30 cellular contexts compared by ENCODE assay signal in the genomic region with DNA sequence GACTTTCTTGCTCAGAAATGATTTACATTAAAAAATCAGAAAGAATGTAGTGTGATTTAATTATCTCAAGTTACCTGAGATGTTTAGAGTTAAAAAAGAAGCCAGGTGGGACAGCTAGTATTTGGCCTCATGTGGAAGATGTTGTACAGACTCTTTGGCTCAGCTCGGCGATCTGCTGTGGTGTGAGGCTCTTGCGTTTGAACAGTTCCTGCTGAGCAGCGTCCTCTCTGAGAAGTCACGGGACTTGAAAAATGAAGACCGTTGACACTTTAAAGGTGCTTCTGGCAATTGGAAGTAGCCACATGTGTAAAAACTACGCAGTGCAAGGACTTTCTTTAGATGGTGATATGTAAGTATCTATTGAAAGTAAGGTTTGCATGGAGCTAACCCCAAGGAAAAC.
DNase-seq lines count a peak whose midpoint lies in the region; ATAC-seq and TF ChIP-seq lines count a peak whose summit lies in the region.
"Had no signal": no experiment of that assay in that cellular context is flagged by ENCODE, and none has a peak within 500 bp of the region (broad histone marks: within the 10 kb centered on the region; RNA-seq: fewer than 3 reads in every experiment).

No MANE protein-coding gene starts in this region.

- H3F3A ChIP-seq in GM23338 (replicated peaks; ENCODE audit: low read depth) (no peaks in the 10 kb centered on the region), MM.1S (ENCODE audit: insufficient read depth, low read length) (no peaks in the 10 kb centered on the region)

- H3K4me3 ChIP-seq in GM23338 (no peak overlapping the region), MM.1S (ENCODE audit: low read length) (no peak overlapping the region)
- H3K4me3 ChIP-seq: BLaER1, esophagus squamous epithelium, stomach, thyroid gland, vagina had no signal

- POLR2A ChIA-PET in activated naive CD8-positive, alpha-beta T cell treated with anti-CD3 and anti-CD28 coated beads, Interleukin-2, amount 10 ng/mL, durations not matched to agents 7 days and 5 days (lab: Charles Lee): interaction anchor here (0.8 kb wide), 2 partner anchors 22 to 48 kb away, joined by 3 to 4 read pairs; no protein-coding TSS in a partner anchor

- H3K27me3 Mint-ChIP-seq in activated naive CD4-positive, alpha-beta T cell treated with anti-CD3 and anti-CD28 coated beads for 36 hours (ENCODE audit: low read depth): no peaks in the 10 kb centered on the region
- H3K27me3 Mint-ChIP-seq in GM23338 (ENCODE audit: insufficient read depth, low read depth, poor library complexity) (no peaks in the 10 kb centered on the region), progenitor cell of endocrine pancreas (no peaks in the 10 kb centered on the region)
- no peaks in the 10 kb centered on the region for H3K27me3 Mint-ChIP-seq in activated naive CD8-positive, alpha-beta T cell treated with anti-CD3 and anti-CD28 coated beads, Interleukin-2, amount 10 ng/mL, durations not matched to agents 7 days and 5 days

- no peaks in the 10 kb centered on the region for H3K9me2 ChIP-seq in GM23338 (ENCODE audit: insufficient read depth)
- H3K9me2 ChIP-seq in MM.1S (replicated peaks; ENCODE audit: insufficient read depth, low read length): no peaks in the 10 kb centered on the region

- TF ChIP-seq CTCF in GM23338 (conservative IDR thresholded peaks at IDR 0.05; ENCODE audit: low read depth in 2 of 2) (no peak), MM.1S (IDR thresholded peaks at IDR 0.05; ENCODE audit: low read length) (no peak), progenitor cell of endocrine pancreas (IDR thresholded peaks at IDR 0.05; ENCODE audit: unreplicated experiment) (no peak)

- peak overlapping the region; percentile 44 for H3K4me3 Mint-ChIP-seq in activated naive CD4-positive, alpha-beta T cell treated with anti-CD3 and anti-CD28 coated beads for 36 hours
- H3K4me3 Mint-ChIP-seq in GM23338 (no peak overlapping the region), progenitor cell of endocrine pancreas (ENCODE audit: low read depth) (no peak overlapping the region)
- H3K4me3 Mint-ChIP-seq in activated naive CD8-positive, alpha-beta T cell treated with anti-CD3 and anti-CD28 coated beads, Interleukin-2, amount 10 ng/mL, durations not matched to agents 7 days and 5 days: peak overlapping the region; percentile 78

- H3K4me2 ChIP-seq in GM23338 (no peak overlapping the region), MM.1S (ENCODE audit: low read depth, low read length) (no peak overlapping the region)
- H3K4me2 ChIP-seq: BLaER1 had no signal

- peaks cover 46% of the 10 kb centered on the region for H3K36me3 Mint-ChIP-seq in activated naive CD4-positive, alpha-beta T cell treated with anti-CD3 and anti-CD28 coated beads for 36 hours (ENCODE audit: low read depth)
- H3K36me3 Mint-ChIP-seq in GM23338 (ENCODE audit: low read depth) (no peaks in the 10 kb centered on the region), progenitor cell of endocrine pancreas (ENCODE audit: insufficient read depth) (no peaks in the 10 kb centered on the region)
- peaks cover 21% of the 10 kb centered on the region for H3K36me3 Mint-ChIP-seq in activated naive CD8-positive, alpha-beta T cell treated with anti-CD3 and anti-CD28 coated beads, Interleukin-2, amount 10 ng/mL, durations not matched to agents 7 days and 5 days

- intact Hi-C loops in activated naive CD4-positive, alpha-beta T cell treated with anti-CD3 and anti-CD28 coated beads for 36 hours (cut with micrococcal nuclease): no loop called here

- H3K27ac ChIP-seq in GM23338 (ENCODE audit: low read depth) (0 out of 2 replicates have a peak overlapping the region, but pooled peaks have one; percentile 50), MM.1S (ENCODE audit: low read length) (no peak overlapping the region)
- H3K27ac ChIP-seq: BLaER1, brain microvascular endothelial cell, esophagus squamous epithelium, foreskin keratinocyte, parathyroid adenoma, stomach, thyroid gland, vagina, WERI-Rb-1 had no signal

- H3K27me3 ChIP-seq in GM23338 (ENCODE audit: insufficient read depth): no peaks in the 10 kb centered on the region
- no peaks in the 10 kb centered on the region for H3K27me3 ChIP-seq in MM.1S (replicated peaks; ENCODE audit: insufficient read depth, low read length)
- H3K27me3 ChIP-seq: BLaER1, brain microvascular endothelial cell, esophagus squamous epithelium, foreskin keratinocyte, stomach, thyroid gland, vagina had no signal

- H3K9me3 Mint-ChIP-seq in activated naive CD4-positive, alpha-beta T cell treated with anti-CD3 and anti-CD28 coated beads for 36 hours: no peaks in the 10 kb centered on the region
- H3K9me3 Mint-ChIP-seq in GM23338: no peaks in the 10 kb centered on the region
- H3K9me3 Mint-ChIP-seq in activated naive CD8-positive, alpha-beta T cell treated with anti-CD3 and anti-CD28 coated beads, Interleukin-2, amount 10 ng/mL, durations not matched to agents 7 days and 5 days: no peaks in the 10 kb centered on the region
- H3K9me3 Mint-ChIP-seq in progenitor cell of endocrine pancreas (ENCODE audit: low read depth): no peaks in the 10 kb centered on the region
- H3K9me3 Mint-ChIP-seq: activated T-helper 2 cell treated with anti-CD3 and anti-CD28 coated beads, Interferon-gamma antibody, Interleukin-2, Interleukin-4, amounts not matched to agents 10 μg/mL and 5 μg/mL and 100 μg/mL, durations not matched to agents 14 hours and 24 hours and 36 hours had no signal

- CTCF ChIA-PET in activated naive CD4-positive, alpha-beta T cell treated with anti-CD3 and anti-CD28 coated beads for 36 hours (lab: Charles Lee): interaction anchor here (1.1 to 1.5 kb wide), 2 partner anchors 10 to 74 kb away, joined by 3 read pairs; no protein-coding TSS in a partner anchor

- H3K27ac Mint-ChIP-seq in activated naive CD4-positive, alpha-beta T cell treated with anti-CD3 and anti-CD28 coated beads for 36 hours: peak overlapping the region; percentile 83
- H3K27ac Mint-ChIP-seq in GM23338: no peak overlapping the region
- peak overlapping the region; percentile 88 for H3K27ac Mint-ChIP-seq in activated naive CD8-positive, alpha-beta T cell treated with anti-CD3 and anti-CD28 coated beads, Interleukin-2, amount 10 ng/mL, durations not matched to agents 7 days and 5 days
- H3K27ac Mint-ChIP-seq in progenitor cell of endocrine pancreas: no peak overlapping the region

- H3K9ac ChIP-seq in MM.1S (ENCODE audit: low read length): no peak overlapping the region
- H3K9ac ChIP-seq: BLaER1, parathyroid adenoma had no signal

- H3K79me2 ChIP-seq in GM23338 (replicated peaks; ENCODE audit: insufficient read depth): no peaks in the 10 kb centered on the region
- no peaks in the 10 kb centered on the region for H3K79me2 ChIP-seq in MM.1S (ENCODE audit: low read length)

- H2AFZ ChIP-seq in GM23338: no peak overlapping the region
- no peak overlapping the region for H2AFZ ChIP-seq in MM.1S (ENCODE audit: low read length)
- H2AFZ ChIP-seq: parathyroid adenoma had no signal

- no peaks in the 10 kb centered on the region for H3K36me3 ChIP-seq in GM23338 (ENCODE audit: insufficient read depth)
- no peaks in the 10 kb centered on the region for H3K36me3 ChIP-seq in MM.1S (replicated peaks; ENCODE audit: insufficient read depth, low read length)
- H3K36me3 ChIP-seq: brain microvascular endothelial cell, esophagus squamous epithelium, stomach, thyroid gland, vagina, WERI-Rb-1 had no signal

- H3K4me1 ChIP-seq in GM23338 (ENCODE audit: insufficient read depth) (no peaks in the 10 kb centered on the region), MM.1S (ENCODE audit: low read length) (no peaks in the 10 kb centered on the region)
- H3K4me1 ChIP-seq: parathyroid adenoma, thyroid gland had no signal

- H4K20me1 ChIP-seq in GM23338 (replicated peaks; ENCODE audit: insufficient read depth) (no peaks in the 10 kb centered on the region), MM.1S (ENCODE audit: insufficient read depth, low read length) (no peaks in the 10 kb centered on the region)

- H3K9me3 ChIP-seq in MM.1S (replicated peaks; ENCODE audit: insufficient read depth, low read length): no peaks in the 10 kb centered on the region
- H3K9me3 ChIP-seq: BLaER1, esophagus squamous epithelium, stomach, thyroid gland, vagina had no signal

- peaks cover 80% of the 10 kb centered on the region for H3K4me1 Mint-ChIP-seq in activated naive CD4-positive, alpha-beta T cell treated with anti-CD3 and anti-CD28 coated beads for 36 hours (ENCODE audit: low read depth)
- H3K4me1 Mint-ChIP-seq in GM23338 (no peaks in the 10 kb centered on the region; the same call in 2 of the 3 replicates), progenitor cell of endocrine pancreas (ENCODE audit: low read depth) (peaks cover 4% of the 10 kb centered on the region)
- peaks cover 57% of the 10 kb centered on the region for H3K4me1 Mint-ChIP-seq in activated naive CD8-positive, alpha-beta T cell treated with anti-CD3 and anti-CD28 coated beads, Interleukin-2, amount 10 ng/mL, durations not matched to agents 7 days and 5 days

- ATAC-seq in GM23338: no peak
- ATAC-seq in activated naive CD8-positive, alpha-beta T cell treated with anti-CD3 and anti-CD28 coated beads, Interleukin-2, amount 10 ng/mL, durations not matched to agents 7 days and 5 days (ENCODE audit: low read depth): peak; percentile 45
- ATAC-seq: foreskin keratinocyte, HepG2, left lobe of liver had no signal

- DNase-seq in activated naive CD4-positive, alpha-beta T cell treated with anti-CD3 and anti-CD28 coated beads for 36 hours: peak; percentile 51
- no peak for DNase-seq in activated naive CD4-positive, alpha-beta T cell treated with anti-CD3 and anti-CD28 coated beads, Interleukin-2, amount 50 U/mL, for 16 hours
- DNase-seq in GM23338 (ENCODE audit: low spot score) (no peak), MM.1S (no peak), progenitor cell of endocrine pancreas (ENCODE audit: low spot score, unreplicated experiment) (no peak), SIG-M5 (lab: John Stamatoyannopoulos, UW) (no peak)
- DNase-seq in activated naive CD8-positive, alpha-beta T cell treated with anti-CD3 and anti-CD28 coated beads, Interleukin-2, amount 10 ng/mL, durations not matched to agents 7 days and 5 days: no peak
- DNase-seq: activated CD8-positive, alpha-beta memory T cell treated with anti-CD3 and anti-CD28 coated beads, Interleukin-2, amount 50 U/mL, for 4 hours; brain microvascular endothelial cell; COR-L47; esophagus squamous epithelium; foreskin keratinocyte; GOT3; head of caudate nucleus; Karpas-422; NCI-H1436 treated with DMSO at 0.1 percent for 48 hours; NCI-H2081 treated with DMSO at 0.1 percent for 48 hours; NCI-H446 treated with DMSO at 0.1 percent for 48 hours; NCI-H774; small intestine; stomach; SW 1271; thyroid gland; WERI-Rb-1 had no signal

TF ChIP-seq in GM23338, 12 proteins besides CTCF, POLR2A, EP300 and RAD21 (continues in another document):
- TF ChIP-seq STAT1 (IDR thresholded peaks at IDR 0.05; ENCODE audit: unreplicated experiment): no peak

Comparison
In these comparisons a context has a peak if more than half of its experiments do, and no peak if none do; other contexts are left out.
1. H3K27ac Mint-ChIP-seq: peak in activated naive CD4-positive, alpha-beta T cell treated with anti-CD3 and anti-CD28 coated beads for 36 hours (single experiment) and activated naive CD8-positive, alpha-beta T cell treated with anti-CD3 and anti-CD28 coated beads, Interleukin-2, amount 10 ng/mL, durations not matched to agents 7 days and 5 days (single experiment); none in GM23338 (single experiment) and progenitor cell of endocrine pancreas (single experiment).
2. H3K4me3 Mint-ChIP-seq: peak in activated naive CD4-positive, alpha-beta T cell treated with anti-CD3 and anti-CD28 coated beads for 36 hours (single experiment) and activated naive CD8-positive, alpha-beta T cell treated with anti-CD3 and anti-CD28 coated beads, Interleukin-2, amount 10 ng/mL, durations not matched to agents 7 days and 5 days (single experiment); none in GM23338 (single experiment) and progenitor cell of endocrine pancreas (single experiment).